8 cellular contexts compared by ENCODE assay signal in the genomic region with DNA sequence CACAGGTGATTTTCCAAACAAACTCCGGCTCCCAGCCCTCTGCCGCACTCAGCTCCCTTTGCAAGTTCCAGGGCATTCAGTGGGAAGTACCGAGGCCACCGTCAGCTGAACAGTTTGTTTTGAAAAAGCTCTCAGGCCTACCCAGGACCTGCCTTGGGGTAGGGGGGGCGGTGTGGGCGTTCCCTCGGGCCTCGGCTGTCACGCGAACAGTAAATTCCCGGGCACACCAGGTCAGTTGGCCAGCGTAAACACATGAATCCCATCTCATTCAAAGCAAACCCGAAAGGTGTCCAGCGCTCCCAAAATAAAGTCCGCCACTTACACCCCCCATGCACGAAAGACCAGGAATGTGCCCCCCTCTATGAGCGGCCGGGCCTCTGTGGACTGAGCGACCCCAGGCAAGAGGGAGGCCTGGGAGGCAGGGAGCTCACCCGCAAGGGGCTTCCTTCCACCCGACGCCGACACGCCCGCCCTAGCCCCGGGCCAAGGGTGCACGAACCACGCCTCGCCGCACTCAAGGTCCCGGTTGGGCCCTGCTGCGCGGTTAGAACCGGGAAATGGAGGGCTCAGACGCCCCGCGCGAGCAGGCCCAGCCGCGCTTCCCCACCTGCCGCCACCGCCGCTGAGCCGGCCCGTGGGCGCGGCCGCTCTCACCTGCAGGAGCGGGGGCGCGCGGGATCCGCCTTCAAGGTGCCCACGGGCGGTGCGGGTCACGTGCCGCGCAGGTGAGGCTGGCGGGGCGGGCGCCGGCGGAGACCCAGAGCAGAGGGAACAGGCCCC. TPM values are rescaled to one million over a fixed set of nuclear protein-coding genes. Genes with fewer than 3 reads are reported as not detected.
A peak's percentile ranks its signal among the peaks of the same experiment; 100 is the strongest.
DNase-seq lines count a peak whose midpoint lies in the region; ATAC-seq and TF ChIP-seq lines count a peak whose summit lies in the region.

A gene with protein sequence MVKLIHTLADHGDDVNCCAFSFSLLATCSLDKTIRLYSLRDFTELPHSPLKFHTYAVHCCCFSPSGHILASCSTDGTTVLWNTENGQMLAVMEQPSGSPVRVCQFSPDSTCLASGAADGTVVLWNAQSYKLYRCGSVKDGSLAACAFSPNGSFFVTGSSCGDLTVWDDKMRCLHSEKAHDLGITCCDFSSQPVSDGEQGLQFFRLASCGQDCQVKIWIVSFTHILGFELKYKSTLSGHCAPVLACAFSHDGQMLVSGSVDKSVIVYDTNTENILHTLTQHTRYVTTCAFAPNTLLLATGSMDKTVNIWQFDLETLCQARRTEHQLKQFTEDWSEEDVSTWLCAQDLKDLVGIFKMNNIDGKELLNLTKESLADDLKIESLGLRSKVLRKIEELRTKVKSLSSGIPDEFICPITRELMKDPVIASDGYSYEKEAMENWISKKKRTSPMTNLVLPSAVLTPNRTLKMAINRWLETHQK (minus strand): TSS at position 775 of the 780 bp plus-strand sequence. CDS start 3,634 bp downstream, outside the sequence.

- TF ChIP-seq POLR2A in upper lobe of left lung (IDR thresholded peaks at IDR 0.05), result peak in 2 of 4 donors; percentile 58 to 77

- intact Hi-C loops in A673 (cut with micrococcal nuclease; ENCODE audit: unreplicated experiment), result loop anchor here (10.0 kb wide), 1 partner anchor 329 kb away; a partner anchor contains a TSS

- H3K36me3 Mint-ChIP-seq in activated T-helper 17 cell treated with anti-CD3 and anti-CD28 coated beads, Interleukin-2, amount 50 U/mL, for 72 hours (ENCODE audit: low read depth), result peaks cover 5% of the 10 kb centered on the region
- peaks cover 4% of the 10 kb centered on the region for H3K36me3 Mint-ChIP-seq in nephron (ENCODE audit: low read depth)

- peak; percentile 50 for DNase-seq in A673 (ENCODE audit: low spot score)
- peak; percentile 51 for DNase-seq in GM13976 (ENCODE audit: low spot score)
- no peak for DNase-seq in NCI-H460 (ENCODE audit: extremely low read depth, low read depth)
- peak; percentile 76 for DNase-seq in fibroblast of villous mesenchyme (ENCODE audit: low read depth)
- DNase-seq in upper lobe of left lung, result peak; percentile 87 to 89

- peak within 1 kb of the TSS; percentile 87 for H3K4me3 Mint-ChIP-seq in activated T-helper 17 cell treated with anti-CD3 and anti-CD28 coated beads, Interleukin-2, amount 50 U/mL, for 72 hours
- H3K4me3 Mint-ChIP-seq in nephron, result peak within 1 kb of the TSS; percentile 93 to 97 (median 96)

- ATAC-seq in HG02981 (IDR thresholded peaks at IDR 0.05; ENCODE audit: unreplicated experiment) (peak; percentile 15), upper lobe of left lung (ENCODE audit: low FRiP score in 2 of 2) (peak; percentile 56 to 75)
- ATAC-seq in activated T-helper 17 cell treated with anti-CD3 and anti-CD28 coated beads, Interleukin-2, amount 50 U/mL, for 72 hours (replicated peaks), result peak; percentile 48

- H3K36me3 ChIP-seq in A673 (ENCODE audit: insufficient read depth, low read length, poor library complexity, severe bottlenecking) (no peaks in the 10 kb centered on the region), upper lobe of left lung (peaks cover 0 to 8% (median 6%) of the 10 kb centered on the region in 4 donors)

- peak within 1 kb of the TSS; percentile 83 for H3K27ac Mint-ChIP-seq in activated T-helper 17 cell treated with anti-CD3 and anti-CD28 coated beads, Interleukin-2, amount 50 U/mL, for 72 hours
- H3K27ac Mint-ChIP-seq in nephron, result peak within 1 kb of the TSS; percentile 86 to 99 (median 99)

- no peaks in the 10 kb centered on the region for H3K27me3 Mint-ChIP-seq in activated T-helper 17 cell treated with anti-CD3 and anti-CD28 coated beads, Interleukin-2, amount 50 U/mL, for 72 hours
- no peaks in the 10 kb centered on the region for H3K27me3 Mint-ChIP-seq in nephron (ENCODE audit: low read depth)

- CTCF ChIA-PET in A673 (lab: Charles Lee), result no interaction called here

- H3K4me3 ChIP-seq in A673 (ENCODE audit: low read depth, low read length, poor library complexity, severe bottlenecking) (peak within 1 kb of the TSS; percentile 98), fibroblast of villous mesenchyme (ENCODE audit: low read depth, low read length) (peak within 1 kb of the TSS; percentile 84), upper lobe of left lung (peak within 1 kb of the TSS; percentile 88 to 99 (median 98))

- POLR2A ChIA-PET in A673 (lab: Charles Lee; ENCODE audit: low non-redundant PET), result no interaction called here

- in situ Hi-C loops in GM13976 (cut with MboI; ENCODE audit: low sequenced_read_pairs, unreplicated experiment), result no loop called here

- H3K9me3 ChIP-seq in A673 (ENCODE audit: low read depth, low read length, poor library complexity, severe bottlenecking) (no peaks in the 10 kb centered on the region), upper lobe of left lung (no peaks in the 10 kb centered on the region)

- WGBS in upper lobe of left lung, 2 donors, result 0 to 14% methylated on average over 3 to 5 of the region's 64 CpGs

- H3K4me1 ChIP-seq in A673 (ENCODE audit: insufficient read depth, low read length, poor library complexity, severe bottlenecking) (peaks cover 18% of the 10 kb centered on the region), upper lobe of left lung (peaks cover 10 to 28% (median 23%) of the 10 kb centered on the region in 4 donors)

- H3K27me3 ChIP-seq in A673 (replicated peaks; ENCODE audit: insufficient read depth, low read depth, low read length, poor library complexity), result no peaks in the 10 kb centered on the region
- H3K27me3 ChIP-seq in upper lobe of left lung, result no peaks in the 10 kb centered on the region

- no TSS peak for BruUV-seq in A673 (replicated peaks; lab: Mats Ljungman, UMichigan)

- no peaks in the 10 kb centered on the region for H3K9me3 Mint-ChIP-seq in activated T-helper 17 cell treated with anti-CD3 and anti-CD28 coated beads, Interleukin-2, amount 50 U/mL, for 72 hours
- H3K9me3 Mint-ChIP-seq in nephron, result no peaks in the 10 kb centered on the region

- no peak for TF ChIP-seq CTCF in A673 (conservative IDR thresholded peaks at IDR 0.05; ENCODE audit: low read depth, low read length)
- TF ChIP-seq CTCF in GM13976 (IDR thresholded peaks at IDR 0.05; ENCODE audit: borderline replicate concordance, control extremely low read depth, extremely low read depth, insufficient read depth, missing control alignments), result no peak
- TF ChIP-seq CTCF in fibroblast of villous mesenchyme (IDR thresholded peaks at IDR 0.05; ENCODE audit: insufficient read depth, low read depth, low read length), result no peak
- no peak for TF ChIP-seq CTCF in nephron (IDR thresholded peaks at IDR 0.05; ENCODE audit: unreplicated experiment in 3 of 3)
- peak in 1 of 6 experiments; percentile 22 for TF ChIP-seq CTCF in upper lobe of left lung (IDR thresholded peaks at IDR 0.05)

- TF ChIP-seq EP300 in upper lobe of left lung (IDR thresholded peaks at IDR 0.05), result peak in 1 of 4 donors; percentile 12

- peak within 1 kb of the TSS; percentile 69 for H3K27ac ChIP-seq in A673 (ENCODE audit: low read depth, low read length, poor library complexity, severe bottlenecking)
- H3K27ac ChIP-seq in upper lobe of left lung, result peak within 1 kb of the TSS; percentile 86 to 96 (median 93)

- H3K4me1 Mint-ChIP-seq in activated T-helper 17 cell treated with anti-CD3 and anti-CD28 coated beads, Interleukin-2, amount 50 U/mL, for 72 hours, result peaks cover 13% of the 10 kb centered on the region
- peaks cover 19% of the 10 kb centered on the region for H3K4me1 Mint-ChIP-seq in nephron

RNA-seq across cellular contexts. Expression of the gene that starts here (rescaled TPM):
- total RNA-seq in A673 (2021) (11.9 and 13.8 TPM in 2 replicates), fibroblast of villous mesenchyme (5.2 TPM in 2 replicates), upper lobe of left lung (10 to 100 TPM in 4 of 6 donors, 1 to 10 TPM in 2; 6.8 to 22.0 (median 13.9) TPM)
- 10.9 and 16.8 TPM in 2 replicates for total RNA-seq in NCI-H460 (2014; rRNA removed; shearing (Covaris generic))
- 10.3 and 11.4 TPM in 2 replicates for polyA plus RNA-seq in NCI-H460 (2014; cell fraction: nucleus; rRNA removed)
- 1 to 10 TPM; 7.6 to 7.8 TPM for total RNA-seq in activated T-helper 17 cell treated with anti-CD3 and anti-CD28 coated beads, Interleukin-2, amount 50 U/mL, for 72 hours

Comparison
In these comparisons a context has a peak if more than half of its experiments do, and no peak if none do; other contexts are left out.
1. ATAC-seq: peak in every context shown above with its lines; median percentile 66 in upper lobe of left lung; 48 in activated T-helper 17 cell treated with anti-CD3 and anti-CD28 coated beads, Interleukin-2, amount 50 U/mL, for 72 hours; 15 in HG02981.